In genomic region chrX:149607699-149608098, GRCh38 we compare ENCODE assay signal across 10 cellular contexts. TPM values are rescaled to one million over a fixed set of nuclear protein-coding genes. Genes with fewer than 3 reads are reported as not detected.
"Had no signal": no experiment of that assay in that cellular context is flagged by ENCODE, and none has a peak within 500 bp of the region (broad histone marks: within the 10 kb centered on the region; RNA-seq: fewer than 3 reads in every experiment).

No MANE protein-coding gene starts in this region.

- H3K9me3 Mint-ChIP-seq: IgD-negative memory B cell had no signal

- H3K4me1 Mint-ChIP-seq: IgD-negative memory B cell had no signal

- H3K27ac Mint-ChIP-seq: IgD-negative memory B cell had no signal

- H3K4me2 ChIP-seq: KMS-11 had no signal

- FAIRE-seq: HepG2, HTR-8/SVneo had no signal

- H3K27ac ChIP-seq: HL-60, KMS-11 had no signal

- H3K4me3 Mint-ChIP-seq: IgD-negative memory B cell had no signal

- DNase-seq: IMR-90, KBM-7, KG1 had no signal

- H3K27me3 Mint-ChIP-seq: IgD-negative memory B cell had no signal

- ATAC-seq: HepG2 had no signal

- H3K9ac ChIP-seq: KMS-11 had no signal

RNA-seq across cellular contexts. Expression of gene HSFX2, which starts 12.6 kb away (rescaled TPM):
- total RNA-seq: HT-29, HT1080, IMR-90 had no signal
- polyA plus RNA-seq: HepG2 had no signal

RNA-seq across cellular contexts. Expression of gene MAGEA9B, which starts 20.4 kb away (rescaled TPM):
- total RNA-seq: HT-29, IMR-90 had no signal
- polyA plus RNA-seq: IMR-90 had no signal

RNA-seq across cellular contexts. Expression of gene HSFX3, which starts 58.0 kb away (rescaled TPM):
- total RNA-seq: HepG2, HT-29, HT1080, IMR-90 had no signal
- polyA plus RNA-seq: HepG2, IgD-negative memory B cell, IMR-90 had no signal
